In genomic region chr1:154170547-154171221, GRCh38 we compare ENCODE assay signal across 1 cellular context.
TF ChIP-seq lines count a peak whose summit lies in the region.

No MANE protein-coding gene starts in this region.

TF ChIP-seq in WTC11, 78 proteins besides CTCF, POLR2A, EP300 and RAD21 (continued from another document):
- TF ChIP-seq ZNF425 (CRISPR knock-in tag; conservative IDR thresholded peaks at IDR 0.05): no peak
